In genomic region chr3:24294150-24294549, GRCh38 we compare ENCODE assay signal across 23 cellular contexts.
DNase-seq lines count a peak whose midpoint lies in the region; ATAC-seq, FAIRE-seq and TF ChIP-seq lines count a peak whose summit lies in the region.
"Had no signal": no experiment of that assay in that cellular context is flagged by ENCODE, and none has a peak within 500 bp of the region (broad histone marks: within the 10 kb centered on the region; RNA-seq: fewer than 3 reads in every experiment).

No MANE protein-coding gene starts in this region.

- CTCF ChIA-PET in HepG2 (lab: Yijun Ruan, JAX; ENCODE audit: low intra/inter-chr PET ratio, low total read pairs): no interaction called here

- in situ Hi-C loops in HepG2 (cut with HindIII; ENCODE audit: extremely low pct_ligation_motif_present, low pct_unique_long_range_greater_than_20kb): no loop called here

- POLR2A ChIA-PET in HepG2 (lab: Yijun Ruan, JAX): no interaction called here

- no peaks in the 10 kb centered on the region for H3K36me3 Mint-ChIP-seq in stimulated activated memory B cell treated with anti-CD40 and anti-IgM and Interleukin-4, amounts not matched to agents 10 μg/mL and 1 μg/mL and 100 μg/mL, for 72 hours
- H3K36me3 Mint-ChIP-seq: CD14-positive monocyte; CD8-positive, alpha-beta memory T cell had no signal

- DNase-seq in HepG2 (ENCODE audit: low spot score): no peak
- DNase-seq in right lobe of liver: no peak
- DNase-seq in glomerular visceral epithelial cell (ENCODE audit: extremely low spot score): peak; percentile 39
- DNase-seq in SIG-M5 (lab: John Stamatoyannopoulos, UW): no peak
- DNase-seq: AML-193; BE2C; Calu3; CD4-positive, alpha-beta T cell; CD8-positive, alpha-beta memory T cell; DMS53; DMS79 treated with DMSO at 0.1 percent for 48 hours; GF-D8; GM23248; H9 had no signal

- no peak for TF ChIP-seq CTCF in HepG2 (CRISPR knock-in tag; IDR thresholded peaks at IDR 0.05)
- TF ChIP-seq CTCF in right lobe of liver (IDR thresholded peaks at IDR 0.05): no peak

- H3K27me3 ChIP-seq in HepG2 (ENCODE audit: control insufficient read depth in 1 of 2, insufficient read depth in 2 of 2, low read length in 2 of 2) (no peaks in the 10 kb centered on the region), right lobe of liver (no peaks in the 10 kb centered on the region)
- H3K27me3 ChIP-seq: BE2C; BLaER1 treated with 17β-estradiol and CSF1 and Interleukin-3, amounts not matched to agents 10 nM and 100 nM had no signal

- no peak overlapping the region for H3K27ac Mint-ChIP-seq in stimulated activated memory B cell treated with anti-CD40 and anti-IgM and Interleukin-4, amounts not matched to agents 10 μg/mL and 1 μg/mL and 100 μg/mL, for 72 hours
- H3K27ac Mint-ChIP-seq: CD14-positive monocyte; CD4-positive, alpha-beta T cell; CD8-positive, alpha-beta memory T cell; H9 had no signal

- no peak for TF ChIP-seq RAD21 in HepG2 (CRISPR knock-in tag; IDR thresholded peaks at IDR 0.05)

- H3K4me1 ChIP-seq in HepG2 (ENCODE audit: insufficient read depth, low read length) (no peaks in the 10 kb centered on the region), right lobe of liver (peaks cover 0 to 4% (median 0%) of the 10 kb centered on the region in 4 donors)
- H3K4me1 ChIP-seq: BE2C; BLaER1 treated with 17β-estradiol and CSF1 and Interleukin-3, amounts not matched to agents 10 nM and 100 nM had no signal

- no peak overlapping the region for H3K4me2 ChIP-seq in HepG2 (ENCODE audit: low read depth, low read length)
- H3K4me2 ChIP-seq: BLaER1 treated with 17β-estradiol and CSF1 and Interleukin-3, amounts not matched to agents 10 nM and 100 nM had no signal

- no peak overlapping the region for H3K27ac ChIP-seq in HepG2 (ENCODE audit: extremely low read length, insufficient read depth, low read length)
- no peak overlapping the region for H3K27ac ChIP-seq in right lobe of liver
- H3K27ac ChIP-seq: 22Rv1; BLaER1 treated with 17β-estradiol and CSF1 and Interleukin-3, amounts not matched to agents 10 nM and 100 nM; GM23248 had no signal

- no peaks in the 10 kb centered on the region for H3K27me3 Mint-ChIP-seq in stimulated activated memory B cell treated with anti-CD40 and anti-IgM and Interleukin-4, amounts not matched to agents 10 μg/mL and 1 μg/mL and 100 μg/mL, for 72 hours

- FAIRE-seq in HepG2 (lab: Jason Lieb, UNC): no peak
- FAIRE-seq: A204.1, GM12891, GM18507 had no signal

- no peaks in the 10 kb centered on the region for H3K9me3 ChIP-seq in HepG2 (ENCODE audit: low read length)
- H3K9me3 ChIP-seq in right lobe of liver: no peaks in the 10 kb centered on the region
- H3K9me3 ChIP-seq: BE2C had no signal

- H3K4me3 Mint-ChIP-seq in stimulated activated memory B cell treated with anti-CD40 and anti-IgM and Interleukin-4, amounts not matched to agents 10 μg/mL and 1 μg/mL and 100 μg/mL, for 72 hours: no peak overlapping the region
- H3K4me3 Mint-ChIP-seq: CD14-positive monocyte; CD4-positive, alpha-beta T cell; CD8-positive, alpha-beta memory T cell; H9 had no signal

- H2AFZ ChIP-seq in HepG2 (ENCODE audit: low read length): no peak overlapping the region
- H2AFZ ChIP-seq: GM23248 had no signal

- ATAC-seq in HepG2 (no peak), right lobe of liver (no peak), GM19324 (IDR thresholded peaks at IDR 0.05; ENCODE audit: low FRiP score, unreplicated experiment) (no peak)
- ATAC-seq in stimulated activated memory B cell treated with anti-CD40 and anti-IgM and Interleukin-4, amounts not matched to agents 10 μg/mL and 1 μg/mL and 100 μg/mL, for 72 hours: peak; percentile 10
- ATAC-seq: HCT116 had no signal

- no peaks in the 10 kb centered on the region for H4K20me1 ChIP-seq in HepG2 (ENCODE audit: insufficient read depth, low read length)
- H4K20me1 ChIP-seq: BLaER1 treated with 17β-estradiol and CSF1 and Interleukin-3, amounts not matched to agents 10 nM and 100 nM had no signal

- WGBS in HepG2 (ENCODE audit: low lambda C conversion rate): 100% methylated on average over 2 of the region's 2 CpGs
- WGBS in right lobe of liver (ENCODE audit: insufficient coverage, low coverage, low lambda C conversion rate, missing lambda C conversion rate): 93% methylated on average over 2 of the region's 2 CpGs

- H3K36me3 ChIP-seq in HepG2 (replicated peaks in 1 of 2; ENCODE audit: control insufficient read depth in 1 of 2, insufficient read depth in 2 of 2, low read length in 2 of 2): peaks cover 0 to 8% of the 10 kb centered on the region in 2 experiments; a peak in 2 of 5 replicates
- H3K36me3 ChIP-seq in right lobe of liver: no peaks in the 10 kb centered on the region
- H3K36me3 ChIP-seq: BE2C; BLaER1 treated with 17β-estradiol and CSF1 and Interleukin-3, amounts not matched to agents 10 nM and 100 nM had no signal

- no peak overlapping the region for H3K4me3 ChIP-seq in HepG2 (replicated peaks in 1 of 3; ENCODE audit: insufficient read depth in 1 of 3, low read depth in 2 of 3, low read length in 3 of 3)
- no peak overlapping the region for H3K4me3 ChIP-seq in right lobe of liver
- H3K4me3 ChIP-seq: BLaER1 treated with 17β-estradiol and CSF1 and Interleukin-3, amounts not matched to agents 10 nM and 100 nM; GM23248 had no signal

- no TSS peak for BruUV-seq in HepG2 (replicated peaks; lab: Mats Ljungman, UMichigan)

- TF ChIP-seq EP300 in HepG2 (IDR thresholded peaks at IDR 0.05; ENCODE audit: low read depth in 2 of 2, low read length in 2 of 2): no peak
- TF ChIP-seq EP300 in HepG2 (CRISPR knock-in tag; IDR thresholded peaks at IDR 0.05; ENCODE audit: borderline replicate concordance): no peak

- no peak overlapping the region for H3K9ac ChIP-seq in HepG2 (ENCODE audit: insufficient read depth, low read depth, low read length)
- H3K9ac ChIP-seq: BLaER1 treated with 17β-estradiol and CSF1 and Interleukin-3, amounts not matched to agents 10 nM and 100 nM; GM23248 had no signal

- intact Hi-C loops in HepG2 (cut with micrococcal nuclease; ENCODE audit: unreplicated experiment) (no loop called here), right lobe of liver (cut with DNase I) (no loop called here)

- TF ChIP-seq POLR2A in HepG2 (IDR thresholded peaks at IDR 0.05; ENCODE audit: insufficient read depth in 1 of 2, low read depth in 2 of 2, low read length in 2 of 2): no peak
- no peak for TF ChIP-seq POLR2A in right lobe of liver (IDR thresholded peaks at IDR 0.05)

- H3K4me1 Mint-ChIP-seq in stimulated activated memory B cell treated with anti-CD40 and anti-IgM and Interleukin-4, amounts not matched to agents 10 μg/mL and 1 μg/mL and 100 μg/mL, for 72 hours: peaks cover 10% of the 10 kb centered on the region
- H3K4me1 Mint-ChIP-seq: CD14-positive monocyte; CD8-positive, alpha-beta memory T cell had no signal

- no peaks in the 10 kb centered on the region for H3K9me3 Mint-ChIP-seq in stimulated activated memory B cell treated with anti-CD40 and anti-IgM and Interleukin-4, amounts not matched to agents 10 μg/mL and 1 μg/mL and 100 μg/mL, for 72 hours
- H3K9me3 Mint-ChIP-seq: CD4-positive, alpha-beta T cell; CD8-positive, alpha-beta memory T cell; H9 had no signal

- no peaks in the 10 kb centered on the region for H3K79me2 ChIP-seq in HepG2 (ENCODE audit: insufficient read depth, low read length)

TF ChIP-seq in HepG2, 621 proteins besides CTCF, POLR2A, EP300 and RAD21:
- TF ChIP-seq ZNF737 (CRISPR knock-in tag; IDR thresholded peaks at IDR 0.05; ENCODE audit: borderline replicate concordance): no peak
- TF ChIP-seq KAT2B (IDR thresholded peaks at IDR 0.05; ENCODE audit: borderline replicate concordance, low read depth, low read length): no peak
- TF ChIP-seq ZNF331 (CRISPR knock-in tag; IDR thresholded peaks at IDR 0.05): peak; percentile 96
- TF ChIP-seq SETDB1 (CRISPR knock-in tag; IDR thresholded peaks at IDR 0.05; ENCODE audit: borderline replicate concordance): no peak
- no peak for TF ChIP-seq MED1 (CRISPR knock-in tag; IDR thresholded peaks at IDR 0.05)
